8 cellular contexts compared by ENCODE assay signal in the genomic region with DNA sequence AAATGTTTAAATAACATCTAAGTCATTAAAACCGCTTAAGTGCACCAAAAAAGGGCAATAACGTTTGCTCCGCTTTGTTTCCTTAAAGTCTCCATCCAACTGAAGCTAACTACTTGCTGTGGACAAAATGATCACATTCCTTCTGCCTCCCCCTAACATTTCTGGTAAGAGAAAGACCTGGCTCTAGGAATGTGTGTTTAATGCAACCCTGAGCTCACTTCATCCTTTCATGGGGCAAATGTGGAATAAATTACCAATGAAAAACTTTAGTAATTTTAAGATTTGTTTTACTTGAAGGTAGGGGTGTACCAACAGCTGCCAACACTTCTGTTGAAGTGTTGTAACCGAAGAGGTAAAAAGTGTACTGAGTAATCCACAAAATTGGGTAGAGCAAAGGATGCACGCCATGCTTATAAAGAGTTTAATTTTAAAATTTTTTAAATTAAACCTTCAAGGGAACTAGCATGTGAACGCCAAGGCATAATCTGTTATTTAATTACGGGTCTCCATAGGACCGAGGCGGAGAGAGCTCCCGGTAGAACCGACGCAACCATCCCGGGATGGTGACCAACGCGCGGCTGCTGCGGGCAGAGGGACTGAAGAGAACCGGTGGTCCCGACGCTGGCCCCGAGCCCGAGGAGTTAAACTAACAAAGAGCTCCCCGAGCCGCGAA. TPM values are rescaled to one million over a fixed set of nuclear protein-coding genes. Genes with fewer than 3 reads are reported as not detected.
DNase-seq lines count a peak whose midpoint lies in the region; ATAC-seq lines count a peak whose summit lies in the region.

No MANE protein-coding gene starts in this region.

- H3K36me3 Mint-ChIP-seq in activated naive CD8-positive, alpha-beta T cell treated with anti-CD3 and anti-CD28 coated beads, Interleukin-2, amount 10 ng/mL, durations not matched to agents 7 days and 5 days = peaks cover 8% of the 10 kb centered on the region
- H3K36me3 Mint-ChIP-seq in stimulated activated memory B cell treated with anti-CD40 and anti-IgM and Interleukin-4, amounts not matched to agents 10 μg/mL and 1 μg/mL and 100 μg/mL, for 72 hours = no peaks in the 10 kb centered on the region

- H3K4me1 ChIP-seq in HUES48 (ENCODE audit: control insufficient read depth, insufficient read depth, low read length) (peaks cover 32% of the 10 kb centered on the region), iPS-20b (ENCODE audit: insufficient read depth, low read length) (peaks cover 17% of the 10 kb centered on the region)

- peak overlapping the region; percentile 85 for H3K4me3 Mint-ChIP-seq in activated naive CD8-positive, alpha-beta T cell treated with anti-CD3 and anti-CD28 coated beads, Interleukin-2, amount 10 ng/mL, durations not matched to agents 7 days and 5 days
- H3K4me3 Mint-ChIP-seq in stimulated activated memory B cell treated with anti-CD40 and anti-IgM and Interleukin-4, amounts not matched to agents 10 μg/mL and 1 μg/mL and 100 μg/mL, for 72 hours = peak overlapping the region; percentile 82

- H3K27ac Mint-ChIP-seq in activated naive CD8-positive, alpha-beta T cell treated with anti-CD3 and anti-CD28 coated beads, Interleukin-2, amount 10 ng/mL, durations not matched to agents 7 days and 5 days = peak overlapping the region; percentile 71
- peak overlapping the region; percentile 72 for H3K27ac Mint-ChIP-seq in stimulated activated memory B cell treated with anti-CD40 and anti-IgM and Interleukin-4, amounts not matched to agents 10 μg/mL and 1 μg/mL and 100 μg/mL, for 72 hours

- H3K9me3 Mint-ChIP-seq in activated naive CD8-positive, alpha-beta T cell treated with anti-CD3 and anti-CD28 coated beads, Interleukin-2, amount 10 ng/mL, durations not matched to agents 7 days and 5 days = no peaks in the 10 kb centered on the region
- H3K9me3 Mint-ChIP-seq in stimulated activated memory B cell treated with anti-CD40 and anti-IgM and Interleukin-4, amounts not matched to agents 10 μg/mL and 1 μg/mL and 100 μg/mL, for 72 hours = no peaks in the 10 kb centered on the region

- H3K27me3 ChIP-seq in HUES48 (ENCODE audit: control insufficient read depth, insufficient read depth, low read length) (no peaks in the 10 kb centered on the region), iPS-20b (ENCODE audit: insufficient read depth, low read length) (no peaks in the 10 kb centered on the region)

- H3K36me3 ChIP-seq in HUES48 (ENCODE audit: control insufficient read depth, insufficient read depth, low read length) (no peaks in the 10 kb centered on the region), iPS-20b (ENCODE audit: insufficient read depth, low read depth, low read length) (no peaks in the 10 kb centered on the region)

- no peaks in the 10 kb centered on the region for H3K27me3 Mint-ChIP-seq in activated naive CD8-positive, alpha-beta T cell treated with anti-CD3 and anti-CD28 coated beads, Interleukin-2, amount 10 ng/mL, durations not matched to agents 7 days and 5 days
- peaks cover 61% of the 10 kb centered on the region for H3K27me3 Mint-ChIP-seq in stimulated activated memory B cell treated with anti-CD40 and anti-IgM and Interleukin-4, amounts not matched to agents 10 μg/mL and 1 μg/mL and 100 μg/mL, for 72 hours

- no peaks in the 10 kb centered on the region for H3K9me3 ChIP-seq in HUES48 (ENCODE audit: control insufficient read depth, insufficient read depth, low read length)
- no peaks in the 10 kb centered on the region for H3K9me3 ChIP-seq in iPS-20b (ENCODE audit: insufficient read depth, low read depth, low read length)

- H3K4me3 ChIP-seq in HUES48 (ENCODE audit: low read depth, low read length) (peak overlapping the region; percentile 90), iPS-20b (ENCODE audit: low read length) (peak overlapping the region; percentile 99)

- DNase-seq in EL (peak; percentile 48), cerebellar nuclear complex (lab: John Stamatoyannopoulos, UW) (no peak), COLO829 (ENCODE audit: low spot score) (no peak)
- no peak for DNase-seq in activated naive CD8-positive, alpha-beta T cell treated with anti-CD3 and anti-CD28 coated beads, Interleukin-2, amount 10 ng/mL, durations not matched to agents 7 days and 5 days

- peaks cover 38% of the 10 kb centered on the region for H3K4me1 Mint-ChIP-seq in activated naive CD8-positive, alpha-beta T cell treated with anti-CD3 and anti-CD28 coated beads, Interleukin-2, amount 10 ng/mL, durations not matched to agents 7 days and 5 days
- H3K4me1 Mint-ChIP-seq in stimulated activated memory B cell treated with anti-CD40 and anti-IgM and Interleukin-4, amounts not matched to agents 10 μg/mL and 1 μg/mL and 100 μg/mL, for 72 hours = peaks cover 19% of the 10 kb centered on the region

- POLR2A ChIA-PET in activated naive CD8-positive, alpha-beta T cell treated with anti-CD3 and anti-CD28 coated beads, Interleukin-2, amount 10 ng/mL, durations not matched to agents 7 days and 5 days (lab: Charles Lee) = interaction anchor here (0.6 to 4.7 kb wide), 12 partner anchors 11 to 149 kb away, joined by 3 to 57 read pairs (median 3); a partner anchor contains a TSS

- no peak for ATAC-seq in activated naive CD8-positive, alpha-beta T cell treated with anti-CD3 and anti-CD28 coated beads, Interleukin-2, amount 10 ng/mL, durations not matched to agents 7 days and 5 days (ENCODE audit: low read depth)
- ATAC-seq in stimulated activated memory B cell treated with anti-CD40 and anti-IgM and Interleukin-4, amounts not matched to agents 10 μg/mL and 1 μg/mL and 100 μg/mL, for 72 hours = no peak
- no peak for ATAC-seq in HG02970 (IDR thresholded peaks at IDR 0.05; ENCODE audit: low FRiP score, unreplicated experiment)

- H3K9ac ChIP-seq in HUES48 (ENCODE audit: low read depth, low read length) (peak overlapping the region; percentile 90), iPS-20b (ENCODE audit: low read depth, low read length) (peak overlapping the region; percentile 93)

- H3K27ac ChIP-seq in HUES48 (ENCODE audit: low read depth, low read length) (peak overlapping the region; percentile 98), iPS-20b (ENCODE audit: low read length) (peak overlapping the region; percentile 77)

RNA-seq across cellular contexts. Expression of a gene that starts 1.1 kb away (rescaled TPM):
- 10 to 100 TPM; 50.5 to 63.0 TPM for total RNA-seq in activated naive CD8-positive, alpha-beta T cell treated with anti-CD3 and anti-CD28 coated beads, Interleukin-2, amount 10 ng/mL, durations not matched to agents 7 days and 5 days
